Comparison of ENCODE assay signal across 1 cellular context in the genomic region with DNA sequence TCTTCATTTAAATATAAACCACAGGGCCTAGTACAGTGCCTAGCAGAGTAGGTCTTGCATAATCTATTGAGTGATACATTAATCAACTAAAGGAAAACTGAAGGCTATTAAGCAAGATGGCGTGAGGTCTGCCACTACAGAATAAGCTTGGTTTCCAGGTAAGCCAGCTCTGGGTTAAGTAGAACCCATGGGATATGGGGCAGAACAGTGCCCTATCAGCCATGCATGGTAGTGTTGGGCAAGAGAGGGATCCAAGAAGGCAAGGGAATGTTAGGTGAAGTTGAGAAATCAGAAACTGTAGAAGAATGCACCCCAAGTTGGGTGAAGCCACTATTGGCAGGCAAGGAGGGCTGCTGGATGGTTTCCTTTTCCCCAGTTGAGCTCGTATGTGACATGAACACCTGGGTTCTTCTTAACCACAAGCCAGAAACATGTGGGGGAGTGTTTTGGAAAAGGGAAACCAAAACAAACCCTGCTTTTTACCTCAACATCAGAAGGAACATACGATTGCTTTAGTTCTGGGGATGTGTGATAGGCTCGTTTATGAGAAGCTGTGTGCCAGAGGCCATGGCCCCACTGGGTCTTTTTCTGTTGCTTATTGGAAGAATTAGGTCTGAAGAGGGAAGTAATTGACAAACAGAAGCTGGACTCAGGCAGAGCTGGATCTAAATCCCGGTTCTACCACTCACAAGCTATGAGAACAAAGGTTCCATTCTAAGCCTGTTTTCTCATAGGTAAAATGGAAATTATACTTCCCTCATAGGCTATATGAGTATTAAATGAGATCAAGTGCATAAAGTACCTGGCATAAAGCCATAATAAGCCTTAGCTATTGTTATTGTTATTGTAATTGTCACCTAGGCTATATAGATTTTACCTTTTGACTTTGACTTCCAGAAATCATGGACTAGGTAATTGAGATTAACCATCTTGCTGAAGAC.
A peak's percentile ranks its signal among the peaks of the same experiment; 100 is the strongest.
TF ChIP-seq lines count a peak whose summit lies in the region.

No MANE protein-coding gene starts in this region.

TF ChIP-seq in GM12878, 131 proteins besides CTCF, POLR2A, EP300 and RAD21:
- TF ChIP-seq, protein P1, sequence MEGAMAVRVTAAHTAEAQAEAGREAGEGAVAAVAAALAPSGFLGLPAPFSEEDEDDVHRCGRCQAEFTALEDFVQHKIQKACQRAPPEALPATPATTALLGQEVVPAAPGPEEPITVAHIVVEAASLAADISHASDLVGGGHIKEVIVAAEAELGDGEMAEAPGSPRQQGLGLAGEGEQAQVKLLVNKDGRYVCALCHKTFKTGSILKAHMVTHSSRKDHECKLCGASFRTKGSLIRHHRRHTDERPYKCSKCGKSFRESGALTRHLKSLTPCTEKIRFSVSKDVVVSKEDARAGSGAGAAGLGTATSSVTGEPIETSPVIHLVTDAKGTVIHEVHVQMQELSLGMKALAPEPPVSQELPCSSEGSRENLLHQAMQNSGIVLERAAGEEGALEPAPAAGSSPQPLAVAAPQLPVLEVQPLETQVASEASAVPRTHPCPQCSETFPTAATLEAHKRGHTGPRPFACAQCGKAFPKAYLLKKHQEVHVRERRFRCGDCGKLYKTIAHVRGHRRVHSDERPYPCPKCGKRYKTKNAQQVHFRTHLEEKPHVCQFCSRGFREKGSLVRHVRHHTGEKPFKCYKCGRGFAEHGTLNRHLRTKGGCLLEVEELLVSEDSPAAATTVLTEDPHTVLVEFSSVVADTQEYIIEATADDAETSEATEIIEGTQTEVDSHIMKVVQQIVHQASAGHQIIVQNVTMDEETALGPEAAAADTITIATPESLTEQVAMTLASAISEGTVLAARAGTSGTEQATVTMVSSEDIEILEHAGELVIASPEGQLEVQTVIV (IDR thresholded peaks at IDR 0.05; ENCODE audit: borderline replicate concordance, partially characterized antibody): no peak
- TF ChIP-seq TCF3 (IDR thresholded peaks at IDR 0.05; ENCODE audit: borderline replicate concordance, insufficient read depth, low read depth, low read length) (0 out of 2 replicates have a peak, but pooled peaks have one; percentile 19), KDM1A (IDR thresholded peaks at IDR 0.05; ENCODE audit: borderline replicate concordance) (no peak), IRF4 (IDR thresholded peaks at IDR 0.05; ENCODE audit: low read depth, low read length) (no peak), STAT3 (IDR thresholded peaks at IDR 0.05; ENCODE audit: low read depth, low read length) (no peak), CEBPB (IDR thresholded peaks at IDR 0.05; ENCODE audit: borderline replicate concordance in 1 of 2, low read depth in 2 of 2, low read length in 2 of 2) (no peak), POU2F2 (IDR thresholded peaks at IDR 0.05; ENCODE audit: borderline replicate concordance, low read depth, low read length) (no peak), CBFB (IDR thresholded peaks at IDR 0.05; ENCODE audit: low read depth) (0 out of 2 replicates have a peak, but pooled peaks have one; percentile 13), ZSCAN29 (IDR thresholded peaks at IDR 0.05) (no peak), IKZF2 (IDR thresholded peaks at IDR 0.05) (peak in 1 of 2 experiments; percentile 49; a peak in 1 of 4 replicates), MYB (IDR thresholded peaks at IDR 0.05; ENCODE audit: borderline replicate concordance, low read depth, low read length) (no peak), RB1 (IDR thresholded peaks at IDR 0.05; ENCODE audit: borderline replicate concordance) (no peak), ZNF384 (IDR thresholded peaks at IDR 0.05; ENCODE audit: borderline replicate concordance, low read depth, low read length) (no peak), NR2C2 (IDR thresholded peaks at IDR 0.05; ENCODE audit: borderline replicate concordance, control insufficient read depth, insufficient read length, low read depth) (no peak), KAT2A (conservative IDR thresholded peaks at IDR 0.05; ENCODE audit: control insufficient read depth, low read depth, low read length) (no peak), RBBP5 (conservative IDR thresholded peaks at IDR 0.05) (no peak), ATF7 (IDR thresholded peaks at IDR 0.05; ENCODE audit: low read depth) (no peak), ETV6 (conservative IDR thresholded peaks at IDR 0.05 in 1 of 2, IDR thresholded peaks at IDR 0.05 in 1 of 2; ENCODE audit: borderline replicate concordance in 1 of 2, low read depth in 1 of 2) (no peak), SMC3 (IDR thresholded peaks at IDR 0.05; ENCODE audit: borderline replicate concordance, low read length) (no peak), SMARCA5 (IDR thresholded peaks at IDR 0.05) (no peak), RUNX3 (IDR thresholded peaks at IDR 0.05; ENCODE audit: low read length) (peak; percentile 83)
- TF ChIP-seq, protein P2, sequence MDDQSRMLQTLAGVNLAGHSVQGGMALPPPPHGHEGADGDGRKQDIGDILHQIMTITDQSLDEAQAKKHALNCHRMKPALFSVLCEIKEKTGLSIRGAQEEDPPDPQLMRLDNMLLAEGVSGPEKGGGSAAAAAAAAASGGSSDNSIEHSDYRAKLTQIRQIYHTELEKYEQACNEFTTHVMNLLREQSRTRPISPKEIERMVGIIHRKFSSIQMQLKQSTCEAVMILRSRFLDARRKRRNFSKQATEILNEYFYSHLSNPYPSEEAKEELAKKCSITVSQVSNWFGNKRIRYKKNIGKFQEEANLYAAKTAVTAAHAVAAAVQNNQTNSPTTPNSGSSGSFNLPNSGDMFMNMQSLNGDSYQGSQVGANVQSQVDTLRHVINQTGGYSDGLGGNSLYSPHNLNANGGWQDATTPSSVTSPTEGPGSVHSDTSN (IDR thresholded peaks at IDR 0.05; ENCODE audit: insufficient replicate concordance, low read depth, low read length): no peak
- TF ChIP-seq, protein P3, sequence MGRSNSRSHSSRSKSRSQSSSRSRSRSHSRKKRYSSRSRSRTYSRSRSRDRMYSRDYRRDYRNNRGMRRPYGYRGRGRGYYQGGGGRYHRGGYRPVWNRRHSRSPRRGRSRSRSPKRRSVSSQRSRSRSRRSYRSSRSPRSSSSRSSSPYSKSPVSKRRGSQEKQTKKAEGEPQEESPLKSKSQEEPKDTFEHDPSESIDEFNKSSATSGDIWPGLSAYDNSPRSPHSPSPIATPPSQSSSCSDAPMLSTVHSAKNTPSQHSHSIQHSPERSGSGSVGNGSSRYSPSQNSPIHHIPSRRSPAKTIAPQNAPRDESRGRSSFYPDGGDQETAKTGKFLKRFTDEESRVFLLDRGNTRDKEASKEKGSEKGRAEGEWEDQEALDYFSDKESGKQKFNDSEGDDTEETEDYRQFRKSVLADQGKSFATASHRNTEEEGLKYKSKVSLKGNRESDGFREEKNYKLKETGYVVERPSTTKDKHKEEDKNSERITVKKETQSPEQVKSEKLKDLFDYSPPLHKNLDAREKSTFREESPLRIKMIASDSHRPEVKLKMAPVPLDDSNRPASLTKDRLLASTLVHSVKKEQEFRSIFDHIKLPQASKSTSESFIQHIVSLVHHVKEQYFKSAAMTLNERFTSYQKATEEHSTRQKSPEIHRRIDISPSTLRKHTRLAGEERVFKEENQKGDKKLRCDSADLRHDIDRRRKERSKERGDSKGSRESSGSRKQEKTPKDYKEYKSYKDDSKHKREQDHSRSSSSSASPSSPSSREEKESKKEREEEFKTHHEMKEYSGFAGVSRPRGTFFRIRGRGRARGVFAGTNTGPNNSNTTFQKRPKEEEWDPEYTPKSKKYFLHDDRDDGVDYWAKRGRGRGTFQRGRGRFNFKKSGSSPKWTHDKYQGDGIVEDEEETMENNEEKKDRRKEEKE (IDR thresholded peaks at IDR 0.05): no peak
- TF ChIP-seq, protein P4, sequence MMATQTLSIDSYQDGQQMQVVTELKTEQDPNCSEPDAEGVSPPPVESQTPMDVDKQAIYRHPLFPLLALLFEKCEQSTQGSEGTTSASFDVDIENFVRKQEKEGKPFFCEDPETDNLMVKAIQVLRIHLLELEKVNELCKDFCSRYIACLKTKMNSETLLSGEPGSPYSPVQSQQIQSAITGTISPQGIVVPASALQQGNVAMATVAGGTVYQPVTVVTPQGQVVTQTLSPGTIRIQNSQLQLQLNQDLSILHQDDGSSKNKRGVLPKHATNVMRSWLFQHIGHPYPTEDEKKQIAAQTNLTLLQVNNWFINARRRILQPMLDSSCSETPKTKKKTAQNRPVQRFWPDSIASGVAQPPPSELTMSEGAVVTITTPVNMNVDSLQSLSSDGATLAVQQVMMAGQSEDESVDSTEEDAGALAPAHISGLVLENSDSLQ (IDR thresholded peaks at IDR 0.05): no peak
- TF ChIP-seq, protein P5, sequence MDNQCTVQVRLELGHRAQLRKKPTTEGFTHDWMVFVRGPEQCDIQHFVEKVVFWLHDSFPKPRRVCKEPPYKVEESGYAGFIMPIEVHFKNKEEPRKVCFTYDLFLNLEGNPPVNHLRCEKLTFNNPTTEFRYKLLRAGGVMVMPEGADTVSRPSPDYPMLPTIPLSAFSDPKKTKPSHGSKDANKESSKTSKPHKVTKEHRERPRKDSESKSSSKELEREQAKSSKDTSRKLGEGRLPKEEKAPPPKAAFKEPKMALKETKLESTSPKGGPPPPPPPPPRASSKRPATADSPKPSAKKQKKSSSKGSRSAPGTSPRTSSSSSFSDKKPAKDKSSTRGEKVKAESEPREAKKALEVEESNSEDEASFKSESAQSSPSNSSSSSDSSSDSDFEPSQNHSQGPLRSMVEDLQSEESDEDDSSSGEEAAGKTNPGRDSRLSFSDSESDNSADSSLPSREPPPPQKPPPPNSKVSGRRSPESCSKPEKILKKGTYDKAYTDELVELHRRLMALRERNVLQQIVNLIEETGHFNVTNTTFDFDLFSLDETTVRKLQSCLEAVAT (IDR thresholded peaks at IDR 0.05): no peak
- TF ChIP-seq, protein P6, sequence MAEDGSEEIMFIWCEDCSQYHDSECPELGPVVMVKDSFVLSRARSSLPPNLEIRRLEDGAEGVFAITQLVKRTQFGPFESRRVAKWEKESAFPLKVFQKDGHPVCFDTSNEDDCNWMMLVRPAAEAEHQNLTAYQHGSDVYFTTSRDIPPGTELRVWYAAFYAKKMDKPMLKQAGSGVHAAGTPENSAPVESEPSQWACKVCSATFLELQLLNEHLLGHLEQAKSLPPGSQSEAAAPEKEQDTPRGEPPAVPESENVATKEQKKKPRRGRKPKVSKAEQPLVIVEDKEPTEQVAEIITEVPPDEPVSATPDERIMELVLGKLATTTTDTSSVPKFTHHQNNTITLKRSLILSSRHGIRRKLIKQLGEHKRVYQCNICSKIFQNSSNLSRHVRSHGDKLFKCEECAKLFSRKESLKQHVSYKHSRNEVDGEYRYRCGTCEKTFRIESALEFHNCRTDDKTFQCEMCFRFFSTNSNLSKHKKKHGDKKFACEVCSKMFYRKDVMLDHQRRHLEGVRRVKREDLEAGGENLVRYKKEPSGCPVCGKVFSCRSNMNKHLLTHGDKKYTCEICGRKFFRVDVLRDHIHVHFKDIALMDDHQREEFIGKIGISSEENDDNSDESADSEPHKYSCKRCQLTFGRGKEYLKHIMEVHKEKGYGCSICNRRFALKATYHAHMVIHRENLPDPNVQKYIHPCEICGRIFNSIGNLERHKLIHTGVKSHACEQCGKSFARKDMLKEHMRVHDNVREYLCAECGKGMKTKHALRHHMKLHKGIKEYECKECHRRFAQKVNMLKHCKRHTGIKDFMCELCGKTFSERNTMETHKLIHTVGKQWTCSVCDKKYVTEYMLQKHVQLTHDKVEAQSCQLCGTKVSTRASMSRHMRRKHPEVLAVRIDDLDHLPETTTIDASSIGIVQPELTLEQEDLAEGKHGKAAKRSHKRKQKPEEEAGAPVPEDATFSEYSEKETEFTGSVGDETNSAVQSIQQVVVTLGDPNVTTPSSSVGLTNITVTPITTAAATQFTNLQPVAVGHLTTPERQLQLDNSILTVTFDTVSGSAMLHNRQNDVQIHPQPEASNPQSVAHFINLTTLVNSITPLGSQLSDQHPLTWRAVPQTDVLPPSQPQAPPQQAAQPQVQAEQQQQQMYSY (CRISPR knock-in tag; IDR thresholded peaks at IDR 0.05): no peak
- TF ChIP-seq, protein P7, sequence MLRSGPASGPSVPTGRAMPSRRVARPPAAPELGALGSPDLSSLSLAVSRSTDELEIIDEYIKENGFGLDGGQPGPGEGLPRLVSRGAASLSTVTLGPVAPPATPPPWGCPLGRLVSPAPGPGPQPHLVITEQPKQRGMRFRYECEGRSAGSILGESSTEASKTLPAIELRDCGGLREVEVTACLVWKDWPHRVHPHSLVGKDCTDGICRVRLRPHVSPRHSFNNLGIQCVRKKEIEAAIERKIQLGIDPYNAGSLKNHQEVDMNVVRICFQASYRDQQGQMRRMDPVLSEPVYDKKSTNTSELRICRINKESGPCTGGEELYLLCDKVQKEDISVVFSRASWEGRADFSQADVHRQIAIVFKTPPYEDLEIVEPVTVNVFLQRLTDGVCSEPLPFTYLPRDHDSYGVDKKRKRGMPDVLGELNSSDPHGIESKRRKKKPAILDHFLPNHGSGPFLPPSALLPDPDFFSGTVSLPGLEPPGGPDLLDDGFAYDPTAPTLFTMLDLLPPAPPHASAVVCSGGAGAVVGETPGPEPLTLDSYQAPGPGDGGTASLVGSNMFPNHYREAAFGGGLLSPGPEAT (IDR thresholded peaks at IDR 0.05; ENCODE audit: low read depth): no peak
